In genomic region chr19:16373079-16373478, GRCh38 we compare ENCODE assay signal across 15 cellular contexts. TPM values are rescaled to one million over a fixed set of nuclear protein-coding genes. Genes with fewer than 3 reads are reported as not detected.
DNase-seq lines count a peak whose midpoint lies in the region; ATAC-seq and TF ChIP-seq lines count a peak whose summit lies in the region.
"Had no signal": no experiment of that assay in that cellular context is flagged by ENCODE, and none has a peak within 500 bp of the region (broad histone marks: within the 10 kb centered on the region; RNA-seq: fewer than 3 reads in every experiment).

No MANE protein-coding gene starts in this region.

- H2BK15ac ChIP-seq in mesenchymal stem cell (ENCODE audit: low read depth, poor library complexity, severe bottlenecking), result no peak overlapping the region

- H3K27ac ChIP-seq in adipose tissue (ENCODE audit: low read depth, low read length) (peak overlapping the region; percentile 13), mesenchymal stem cell (ENCODE audit: low read length, poor library complexity, severe bottlenecking) (no peak overlapping the region), thyroid gland (peak overlapping the region in 2 of 3 donors; percentile 33 to 65)
- H3K27ac ChIP-seq: RWPE1, thoracic aorta had no signal

- H3K4me3 Mint-ChIP-seq in activated naive CD4-positive, alpha-beta T cell treated with anti-CD3 and anti-CD28 coated beads, Interleukin-2, amount 50 U/mL, for 24 hours, result peak overlapping the region; percentile 12
- H3K4me3 Mint-ChIP-seq: GM23338 had no signal

- no peak overlapping the region for H3K4me2 ChIP-seq in mesenchymal stem cell (ENCODE audit: low read length, poor library complexity, severe bottlenecking)
- H3K4me2 ChIP-seq: GM23338 had no signal

- no peaks in the 10 kb centered on the region for H3K9me3 ChIP-seq in mesenchymal stem cell (ENCODE audit: control insufficient read depth, low read length)
- H3K9me3 ChIP-seq in thyroid gland, result no peaks in the 10 kb centered on the region
- no peaks in the 10 kb centered on the region for H3K9me3 ChIP-seq in MG63
- H3K9me3 ChIP-seq: thoracic aorta had no signal

- peak overlapping the region; percentile 10 to 29 for H3K4ac ChIP-seq in mesenchymal stem cell (ENCODE audit: low read depth in 1 of 2, low read length in 2 of 2)

- no peak for DNase-seq in activated naive CD4-positive, alpha-beta T cell treated with anti-CD3 and anti-CD28 coated beads, Interleukin-2, amount 50 U/mL, for 72 hours (ENCODE audit: low spot score in 2 of 2)
- DNase-seq in mesenchymal stem cell (no peak), thyroid gland (no peak), MG63 (no peak)
- DNase-seq: activated gamma-delta T cell, NCI-H774, T-cell had no signal

- no peak for ATAC-seq in activated naive CD4-positive, alpha-beta T cell treated with anti-CD3 and anti-CD28 coated beads, Interleukin-2, amount 50 U/mL, for 72 hours
- no peak for ATAC-seq in esophagus mucosa
- ATAC-seq in HG03521 (IDR thresholded peaks at IDR 0.05; ENCODE audit: unreplicated experiment), result no peak
- ATAC-seq: GM23338, T-cell had no signal

- peak overlapping the region; percentile 8 for H2AK5ac ChIP-seq in mesenchymal stem cell (ENCODE audit: low read length, severe bottlenecking)

- H3K36me3 ChIP-seq in mesenchymal stem cell (ENCODE audit: control insufficient read depth in 1 of 2, insufficient read depth in 2 of 2, low read depth in 1 of 2, low read length in 2 of 2), result peaks cover 48 to 76% of the 10 kb centered on the region in 2 experiments
- peaks cover 16 to 19% of the 10 kb centered on the region in 2 donors for H3K36me3 ChIP-seq in thyroid gland
- H3K36me3 ChIP-seq in MG63, result peaks cover 48% of the 10 kb centered on the region

- H2BK12ac ChIP-seq in mesenchymal stem cell (ENCODE audit: low read length in 2 of 2), result peak overlapping the region; percentile 12 to 46

- peak overlapping the region in 1 of 2 experiments; percentile 73 for H3K14ac ChIP-seq in mesenchymal stem cell (ENCODE audit: low read length in 2 of 2)

- H3K9me3 Mint-ChIP-seq in activated naive CD4-positive, alpha-beta T cell treated with anti-CD3 and anti-CD28 coated beads, Interleukin-2, amount 50 U/mL, for 24 hours, result no peaks in the 10 kb centered on the region
- no peaks in the 10 kb centered on the region for H3K9me3 Mint-ChIP-seq in activated naive CD4-positive, alpha-beta T cell treated with anti-CD3 and anti-CD28 coated beads, Interleukin-2, amount 50 U/mL, for 72 hours
- H3K9me3 Mint-ChIP-seq: GM23338, T-cell had no signal

- H3K4me1 ChIP-seq in mesenchymal stem cell (ENCODE audit: control insufficient read depth, insufficient read depth, low read depth, low read length) (peaks cover 27% of the 10 kb centered on the region), thyroid gland (peaks cover 0 to 38% of the 10 kb centered on the region in 2 donors)

- TF ChIP-seq POLR2A in thyroid gland (IDR thresholded peaks at IDR 0.05), result no peak

- TF ChIP-seq CTCF in thyroid gland (IDR thresholded peaks at IDR 0.05), result no peak

- H3K23ac ChIP-seq in mesenchymal stem cell (ENCODE audit: low read length in 2 of 2), result no peak overlapping the region

- intact Hi-C loops in thyroid gland (cut with DNase I), result no loop called here

- no peak overlapping the region for H2BK120ac ChIP-seq in mesenchymal stem cell (ENCODE audit: low read depth, low read length)

- peak overlapping the region; percentile 72 for H3K9ac ChIP-seq in mesenchymal stem cell (ENCODE audit: low read length)

- H2BK5ac ChIP-seq in mesenchymal stem cell (ENCODE audit: low read depth, low read length, poor library complexity, severe bottlenecking), result no peak overlapping the region

- peaks cover 13% of the 10 kb centered on the region for H3K4me1 Mint-ChIP-seq in activated naive CD4-positive, alpha-beta T cell treated with anti-CD3 and anti-CD28 coated beads, Interleukin-2, amount 50 U/mL, for 24 hours

- H3K79me1 ChIP-seq in mesenchymal stem cell (replicated peaks; ENCODE audit: low read length, poor library complexity, severe bottlenecking), result peaks cover 53% of the 10 kb centered on the region

- H3K27me3 ChIP-seq in mesenchymal stem cell (ENCODE audit: control insufficient read depth in 1 of 2, insufficient read depth in 1 of 2, low read length in 2 of 2) (no peaks in the 10 kb centered on the region), thyroid gland (no peaks in the 10 kb centered on the region), MG63 (no peaks in the 10 kb centered on the region)
- H3K27me3 ChIP-seq: dorsolateral prefrontal cortex had no signal

- no peaks in the 10 kb centered on the region for H3K27me3 Mint-ChIP-seq in activated naive CD4-positive, alpha-beta T cell treated with anti-CD3 and anti-CD28 coated beads, Interleukin-2, amount 50 U/mL, for 24 hours
- H3K27me3 Mint-ChIP-seq: T-cell had no signal

- peak overlapping the region; percentile 25 to 79 for H3K18ac ChIP-seq in mesenchymal stem cell (ENCODE audit: low read depth in 1 of 2, low read length in 2 of 2)

- peaks cover 10% of the 10 kb centered on the region for H3K36me3 Mint-ChIP-seq in activated naive CD4-positive, alpha-beta T cell treated with anti-CD3 and anti-CD28 coated beads, Interleukin-2, amount 50 U/mL, for 24 hours
- H3K36me3 Mint-ChIP-seq in activated naive CD4-positive, alpha-beta T cell treated with anti-CD3 and anti-CD28 coated beads, Interleukin-2, amount 50 U/mL, for 72 hours, result peaks cover 18 to 26% of the 10 kb centered on the region in 2 donors

- H4K91ac ChIP-seq in mesenchymal stem cell (ENCODE audit: low read length), result no peak overlapping the region

- H2AFZ ChIP-seq in mesenchymal stem cell (ENCODE audit: low read depth, low read length), result no peak overlapping the region
- H2AFZ ChIP-seq: GM23338 had no signal

- H3K27ac Mint-ChIP-seq in activated naive CD4-positive, alpha-beta T cell treated with anti-CD3 and anti-CD28 coated beads, Interleukin-2, amount 50 U/mL, for 24 hours, result no peak overlapping the region
- H3K27ac Mint-ChIP-seq in activated naive CD4-positive, alpha-beta T cell treated with anti-CD3 and anti-CD28 coated beads, Interleukin-2, amount 50 U/mL, for 72 hours, result peak overlapping the region in 1 of 2 donors; percentile 72
- H3K27ac Mint-ChIP-seq: GM23338, T-cell had no signal

- H3K4me3 ChIP-seq in mesenchymal stem cell (ENCODE audit: insufficient read depth in 1 of 2, low read depth in 1 of 2, low read length in 2 of 2), result no peak overlapping the region
- H3K4me3 ChIP-seq in thyroid gland (replicated peaks in 1 of 3), result no peak overlapping the region
- no peak overlapping the region for H3K4me3 ChIP-seq in MG63
- H3K4me3 ChIP-seq: dorsolateral prefrontal cortex, GM23338, thoracic aorta had no signal

- no peak overlapping the region for H4K8ac ChIP-seq in mesenchymal stem cell (ENCODE audit: low read length)

- 78 to 82% (median 81%) methylated on average over 12 of the region's 12 CpGs for WGBS in adipose tissue, 3 donors
- WGBS in mesenchymal stem cell, result 71% methylated on average over 12 of the region's 12 CpGs
- WGBS in thyroid gland, 2 donors, result 77 to 88% methylated on average over 12 of the region's 12 CpGs

RNA-seq across cellular contexts. Expression of gene KLF2, which starts 48.5 kb away (rescaled TPM):
- total RNA-seq in activated naive CD4-positive, alpha-beta T cell treated with anti-CD3 and anti-CD28 coated beads, Interleukin-2, amount 50 U/mL, for 72 hours, result under 1 TPM; 0.56 to 0.57 TPM
- 100 to 1,000 TPM in 1 of 3 donors, 10 to 100 TPM in 2; 16.4 to 136 (median 54.7) TPM for polyA plus RNA-seq in adipose tissue
- 39.9 TPM for polyA plus RNA-seq in mesenchymal stem cell (2013, experiment 1 of 2)
- 38.0 TPM for polyA plus RNA-seq in mesenchymal stem cell (2013, experiment 2 of 2)
- total RNA-seq in thyroid gland (10 to 100 TPM in 3 of 4 donors, 1 to 10 TPM in 1; 9.1 to 15.9 (median 14.0) TPM), esophagus mucosa (5.2 TPM)
- total RNA-seq in MG63 (2014; rRNA removed; shearing (Covaris generic); ENCODE audit: low replicate concordance), result 4.4 and 6.3 TPM in 2 replicates
- polyA plus RNA-seq: GM23338 had no signal
